In the genomic region with DNA sequence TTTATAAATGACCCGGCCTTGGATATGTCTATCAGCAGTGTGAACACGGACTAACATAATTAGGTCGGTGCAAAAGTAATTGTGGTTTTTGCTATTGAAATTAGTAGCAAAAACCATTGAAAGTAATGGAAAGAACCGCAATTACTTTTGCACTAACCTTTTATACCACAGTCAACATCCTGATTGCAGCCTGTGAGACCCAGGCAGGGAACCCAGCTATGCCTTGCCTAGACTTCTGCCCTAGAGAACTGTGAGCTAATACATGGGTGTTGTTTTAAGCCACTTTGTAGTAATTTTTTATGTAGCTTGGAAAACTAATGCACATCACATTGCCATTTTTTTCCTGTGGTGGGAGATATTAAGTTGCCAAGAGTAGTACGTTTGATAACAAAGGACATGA, we compare ENCODE assay signal across 3 cellular contexts.
"Had no signal": no experiment of that assay in that cellular context is flagged by ENCODE, and none has a peak within 500 bp of the region (broad histone marks: within the 10 kb centered on the region; RNA-seq: fewer than 3 reads in every experiment).

No MANE protein-coding gene starts in this region.

- ATAC-seq: GM12878 had no signal

- DNase-seq: GDM1, GF-D8 had no signal

- H3K4me3 ChIP-seq: GM12878 had no signal
